In genomic region chr15:74599156-74599555, GRCh38 we compare ENCODE assay signal across 10 cellular contexts. TPM values are rescaled to one million over a fixed set of nuclear protein-coding genes. Genes with fewer than 3 reads are reported as not detected.
A peak's percentile ranks its signal among the peaks of the same experiment; 100 is the strongest.
DNase-seq lines count a peak whose midpoint lies in the region; ATAC-seq and TF ChIP-seq lines count a peak whose summit lies in the region.
"Had no signal": no experiment of that assay in that cellular context is flagged by ENCODE, and none has a peak within 500 bp of the region (broad histone marks: within the 10 kb centered on the region; RNA-seq: fewer than 3 reads in every experiment).

No MANE protein-coding gene starts in this region.

- H3K4me1 ChIP-seq in heart left ventricle (peaks cover 3 to 39% (median 20%) of the 10 kb centered on the region in 12 donors), mucosa of rectum (ENCODE audit: control insufficient read depth in 2 of 2, insufficient read depth in 2 of 2, low read length in 2 of 2) (peaks cover 16 to 17% of the 10 kb centered on the region in 2 donors), uterus (peaks cover 0 to 7% of the 10 kb centered on the region in 2 donors)

- peak overlapping the region; percentile 45 to 81 (median 68) for H3K4me3 ChIP-seq in heart left ventricle
- H3K4me3 ChIP-seq in mucosa of rectum (ENCODE audit: low read length in 2 of 2) = peak overlapping the region; percentile 97 to 98
- peak overlapping the region; percentile 51 to 52 for H3K4me3 ChIP-seq in uterus
- H3K4me3 ChIP-seq: SK-N-MC had no signal

- DNase-seq in heart left ventricle = peak in 1 of 5 donors; percentile 22
- no peak for DNase-seq in left cardiac atrium
- DNase-seq in caudate nucleus (lab: John Stamatoyannopoulos, UW) = no peak
- DNase-seq in uterus = no peak
- no peak for DNase-seq in anterior cingulate cortex (lab: John Stamatoyannopoulos, UW)
- no peak for DNase-seq in NCI-H2227 (lab: John Stamatoyannopoulos, UW; ENCODE audit: unreplicated experiment)
- DNase-seq: effector CD4-positive, alpha-beta T cell had no signal

- peak overlapping the region; percentile 65 to 93 (median 90) for H3K27ac ChIP-seq in heart left ventricle
- H3K27ac ChIP-seq in caudate nucleus (ENCODE audit: low read depth, low read length) = peak overlapping the region; percentile 94
- peak overlapping the region in 1 of 2 donors; percentile 88 for H3K27ac ChIP-seq in mucosa of rectum (ENCODE audit: low read depth in 2 of 2, low read length in 2 of 2)
- peak overlapping the region; percentile 88 for H3K27ac ChIP-seq in uterus
- H3K27ac ChIP-seq: SK-N-MC had no signal

- H3K36me3 ChIP-seq in heart left ventricle (peaks cover 0 to 7% (median 0%) of the 10 kb centered on the region in 9 donors), mucosa of rectum (ENCODE audit: control insufficient read depth in 2 of 2, insufficient read depth in 2 of 2, low read length in 2 of 2) (peaks cover 4 to 6% of the 10 kb centered on the region in 2 donors), uterus (no peaks in the 10 kb centered on the region)

- H3K9me3 ChIP-seq in heart left ventricle = no peaks in the 10 kb centered on the region
- H3K9me3 ChIP-seq in mucosa of rectum (ENCODE audit: control insufficient read depth in 2 of 2, low read length in 2 of 2) = no peaks in the 10 kb centered on the region
- H3K9me3 ChIP-seq in uterus = no peaks in the 10 kb centered on the region

- TF ChIP-seq POLR2A in heart left ventricle (IDR thresholded peaks at IDR 0.05) (no peak), uterus (IDR thresholded peaks at IDR 0.05) (no peak)

- H3K9ac ChIP-seq in mucosa of rectum (ENCODE audit: low read depth in 1 of 2, low read length in 2 of 2) = peak overlapping the region; percentile 90 to 94

- ATAC-seq in heart left ventricle (peak in 1 of 4 donors; percentile 9), left cardiac atrium (no peak), HG03108 (IDR thresholded peaks at IDR 0.05; ENCODE audit: unreplicated experiment) (no peak)

- TF ChIP-seq CTCF in heart left ventricle (IDR thresholded peaks at IDR 0.05) = no peak
- TF ChIP-seq CTCF in uterus (IDR thresholded peaks at IDR 0.05) = no peak

- intact Hi-C loops in heart left ventricle (cut with DNase I) = loop anchor here in 3 of 10 donors (2.0 to 5.0 kb wide), 3 partner anchors 16 to 58 kb away; partner anchors contain the start of genes CLK3 (in 3 of the 3) and ARID3B (in 2 of the 3)
- intact Hi-C loops in left cardiac atrium (cut with DNase I) = no loop called here
- intact Hi-C loops in uterus (cut with DNase I; ENCODE audit: low total_unique reads) = no loop called here

- H3K27me3 ChIP-seq in heart left ventricle (no peaks in the 10 kb centered on the region), mucosa of rectum (ENCODE audit: control insufficient read depth in 2 of 2, insufficient read depth in 2 of 2, low read length in 2 of 2) (no peaks in the 10 kb centered on the region), uterus (no peaks in the 10 kb centered on the region)

- WGBS in heart left ventricle, 4 donors = 55 to 72% (median 60%) methylated on average over 15 of the region's 15 CpGs

RNA-seq across cellular contexts. Expression of gene CLK3, which starts 16.5 kb away (rescaled TPM):
- total RNA-seq in heart left ventricle = 10 to 100 TPM; 32.8 to 75.9 (median 49.9) TPM
- polyA plus RNA-seq in heart left ventricle = 10 to 100 TPM; 31.0 to 43.5 TPM
- total RNA-seq in left cardiac atrium = 10 to 100 TPM; 44.2 to 44.3 TPM
- 10 to 100 TPM; 33.0 to 90.4 (median 84.2) TPM for total RNA-seq in uterus

RNA-seq across cellular contexts. Expression of gene ARID3B, which starts 58.1 kb away (rescaled TPM):
- total RNA-seq in heart left ventricle (1 to 10 TPM; 1.3 to 4.3 (median 2.6) TPM), left cardiac atrium (1 to 10 TPM; 2.1 to 2.6 TPM), uterus (1 to 10 TPM; 1.5 to 8.8 (median 3.7) TPM)
- polyA plus RNA-seq in heart left ventricle = 1 to 10 TPM; 1.9 to 2.1 TPM
